Comparison of ENCODE assay signal across 16 cellular contexts in the genomic region with DNA sequence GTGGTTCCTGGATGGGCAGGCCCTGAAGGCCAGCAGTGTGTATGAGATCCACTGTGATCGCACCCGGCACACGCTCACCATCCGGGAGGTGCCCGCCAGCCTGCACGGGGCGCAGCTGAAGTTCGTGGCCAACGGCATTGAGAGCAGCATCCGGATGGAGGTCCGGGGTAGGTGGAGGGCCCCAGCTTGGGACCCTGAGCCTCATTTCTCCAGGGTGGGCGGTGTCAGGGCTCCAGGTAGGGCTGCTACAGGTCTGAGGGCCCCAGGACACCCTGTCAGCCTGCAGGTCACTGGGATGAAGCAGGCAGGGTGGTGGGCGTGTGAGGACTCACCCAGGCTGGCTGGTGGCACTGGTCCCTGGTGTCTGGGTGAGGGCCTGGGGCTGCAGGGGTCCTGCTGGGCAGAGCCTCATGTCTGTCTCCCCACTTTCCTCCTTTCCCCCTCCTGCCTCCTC.
"Had no signal": no experiment of that assay in that cellular context is flagged by ENCODE, and none has a peak within 500 bp of the region (broad histone marks: within the 10 kb centered on the region; RNA-seq: fewer than 3 reads in every experiment).

No MANE protein-coding gene starts in this region.

- H3K27ac ChIP-seq: coronary artery, pancreas, tibial nerve had no signal

- ATAC-seq: naive thymus-derived CD4-positive, alpha-beta T cell; pancreas; T-helper 17 cell; WTC11 had no signal

- H3K4me1 ChIP-seq: pancreas had no signal

- H3K9me3 Mint-ChIP-seq: activated CD4-positive, alpha-beta T cell treated with anti-CD3 and anti-CD28 coated beads, Interleukin-2, amount 10 ng/mL, durations not matched to agents 24 days and 14 days; activated naive CD8-positive, alpha-beta T cell treated with anti-CD3 and anti-CD28 coated beads, Interleukin-2, amount 10 ng/mL, durations not matched to agents 7 days and 5 days; activated T-cell treated with anti-CD3 and anti-CD28 coated beads, Interleukin-2, amount 50 U/mL, for 24 hours; naive thymus-derived CD4-positive, alpha-beta T cell; WTC11 had no signal

- H3K9me3 ChIP-seq: pancreas, tibial nerve had no signal

- H3K36me3 ChIP-seq: pancreas had no signal

- H3K27me3 Mint-ChIP-seq: activated CD4-positive, alpha-beta T cell treated with anti-CD3 and anti-CD28 coated beads, Interleukin-2, amount 10 ng/mL, durations not matched to agents 24 days and 14 days; activated naive CD8-positive, alpha-beta T cell treated with anti-CD3 and anti-CD28 coated beads, Interleukin-2, amount 10 ng/mL, durations not matched to agents 7 days and 5 days; activated T-cell treated with anti-CD3 and anti-CD28 coated beads, Interleukin-2, amount 50 U/mL, for 24 hours; naive thymus-derived CD4-positive, alpha-beta T cell; T-helper 17 cell had no signal

- H3K27ac Mint-ChIP-seq: activated naive CD8-positive, alpha-beta T cell treated with anti-CD3 and anti-CD28 coated beads, Interleukin-2, amount 10 ng/mL, durations not matched to agents 7 days and 5 days; activated T-cell treated with anti-CD3 and anti-CD28 coated beads, Interleukin-2, amount 50 U/mL, for 24 hours; T-helper 17 cell; WTC11 had no signal

- H3K27me3 ChIP-seq: cardiac muscle cell, pancreas had no signal

- H3K4me3 ChIP-seq: cardiac muscle cell, coronary artery, lung, pancreas, tibial nerve had no signal

- DNase-seq: activated CD4-positive, alpha-beta T cell treated with anti-CD3 and anti-CD28 coated beads, Interleukin-2, amount 10 ng/mL, durations not matched to agents 24 days and 14 days; activated gamma-delta T cell; activated naive CD8-positive, alpha-beta T cell treated with anti-CD3 and anti-CD28 coated beads, Interleukin-2, amount 10 ng/mL, durations not matched to agents 7 days and 5 days; activated T-cell treated with anti-CD3 and anti-CD28 coated beads, Interleukin-2, amount 50 U/mL, for 24 hours; effector CD4-positive, alpha-beta T cell; kidney glomerular epithelial cell; naive thymus-derived CD4-positive, alpha-beta T cell; retina; small intestine; T-helper 17 cell had no signal

- H3K4me3 Mint-ChIP-seq: activated CD4-positive, alpha-beta T cell treated with anti-CD3 and anti-CD28 coated beads, Interleukin-2, amount 10 ng/mL, durations not matched to agents 24 days and 14 days; activated naive CD8-positive, alpha-beta T cell treated with anti-CD3 and anti-CD28 coated beads, Interleukin-2, amount 10 ng/mL, durations not matched to agents 7 days and 5 days; activated T-cell treated with anti-CD3 and anti-CD28 coated beads, Interleukin-2, amount 50 U/mL, for 24 hours; T-helper 17 cell; WTC11 had no signal
